Comparison of ENCODE assay signal across 1 cellular context in genomic region chrX:40539214-40540142, GRCh38.
TF ChIP-seq lines count a peak whose summit lies in the region.

No MANE protein-coding gene starts in this region.

TF ChIP-seq in HEK293, 187 proteins besides CTCF, POLR2A, EP300 and RAD21 (continued from another document):
- TF ChIP-seq PRDM6 (tag by site-specific recombination; IDR thresholded peaks at IDR 0.05) = no peak
- peak; percentile 25; the same call in 1 of the 2 replicates for TF ChIP-seq SCRT1 (tag by site-specific recombination; IDR thresholded peaks at IDR 0.05; ENCODE audit: borderline replicate concordance)
- 0 out of 2 replicates have a peak, but pooled peaks have one; percentile 27 for TF ChIP-seq ZNF580 (tag by site-specific recombination; IDR thresholded peaks at IDR 0.05)
- TF ChIP-seq IKZF3 (tag by site-specific recombination; IDR thresholded peaks at IDR 0.05) = no peak
- 0 out of 2 replicates have a peak, but pooled peaks have one; percentile 8 for TF ChIP-seq ZNF341 (tag by site-specific recombination; IDR thresholded peaks at IDR 0.05; ENCODE audit: low read depth)
- TF ChIP-seq KLF16 (tag by site-specific recombination; IDR thresholded peaks at IDR 0.05) = no peak
- no peak for TF ChIP-seq ZNF473 (tag by site-specific recombination; IDR thresholded peaks at IDR 0.05)
- no peak for TF ChIP-seq RBAK (tag by site-specific recombination; IDR thresholded peaks at IDR 0.05)
- TF ChIP-seq ZNF311 (tag by site-specific recombination; IDR thresholded peaks at IDR 0.05; ENCODE audit: borderline replicate concordance) = no peak
- TF ChIP-seq ZNF140 (tag by site-specific recombination; IDR thresholded peaks at IDR 0.05) = no peak
- TF ChIP-seq ZNF391 (tag by site-specific recombination; IDR thresholded peaks at IDR 0.05; ENCODE audit: borderline replicate concordance, low read depth) = no peak
- no peak for TF ChIP-seq ZEB2 (tag by site-specific recombination; IDR thresholded peaks at IDR 0.05)
- no peak for TF ChIP-seq ZNF76 (tag by site-specific recombination; IDR thresholded peaks at IDR 0.05; ENCODE audit: borderline replicate concordance, low read depth)
- TF ChIP-seq ZNF114 (tag by site-specific recombination; IDR thresholded peaks at IDR 0.05) = no peak
- no peak for TF ChIP-seq ZNF19 (tag by site-specific recombination; IDR thresholded peaks at IDR 0.05; ENCODE audit: low read depth)
- TF ChIP-seq OSR2 (tag by site-specific recombination; IDR thresholded peaks at IDR 0.05) = peak; percentile 75
- TF ChIP-seq ZNF121 (tag by site-specific recombination; IDR thresholded peaks at IDR 0.05) = 0 out of 2 replicates have a peak, but pooled peaks have one; percentile 7
- peak; percentile 58; the same call in 1 of the 2 replicates for TF ChIP-seq ZNF2 (tag by site-specific recombination; IDR thresholded peaks at IDR 0.05)
- no peak for TF ChIP-seq ZSCAN4 (tag by site-specific recombination; IDR thresholded peaks at IDR 0.05)
- no peak for TF ChIP-seq ZNF600 (tag by site-specific recombination; IDR thresholded peaks at IDR 0.05)
- no peak for TF ChIP-seq REST (tag by site-specific recombination; IDR thresholded peaks at IDR 0.05)
- peak; percentile 70 for TF ChIP-seq ZBTB17 (tag by site-specific recombination; IDR thresholded peaks at IDR 0.05)
- TF ChIP-seq ZNF518A (tag by site-specific recombination; conservative IDR thresholded peaks at IDR 0.05; ENCODE audit: low read depth) = no peak
- TF ChIP-seq PRDM1 (tag by site-specific recombination; IDR thresholded peaks at IDR 0.05) = no peak
- TF ChIP-seq HOXD13 (CRISPR knock-in tag; IDR thresholded peaks at IDR 0.05; ENCODE audit: borderline replicate concordance) = no peak
- no peak for TF ChIP-seq ZNF768 (tag by site-specific recombination; IDR thresholded peaks at IDR 0.05)
- TF ChIP-seq ZNF280D (tag by site-specific recombination; IDR thresholded peaks at IDR 0.05) = no peak
- TF ChIP-seq ZNF423 (tag by site-specific recombination; IDR thresholded peaks at IDR 0.05) = peak; percentile 47; the same call in 1 of the 2 replicates
- TF ChIP-seq ZNF623 (tag by site-specific recombination; IDR thresholded peaks at IDR 0.05) = no peak
- TF ChIP-seq SP2 (tag by site-specific recombination; IDR thresholded peaks at IDR 0.05) = peak; percentile 43; the same call in 1 of the 2 replicates
- TF ChIP-seq ZNF202 (tag by site-specific recombination; IDR thresholded peaks at IDR 0.05; ENCODE audit: borderline replicate concordance) = no peak
- TF ChIP-seq ZNF677 (tag by site-specific recombination; IDR thresholded peaks at IDR 0.05) = no peak
- TF ChIP-seq ZBTB7A (tag by site-specific recombination; IDR thresholded peaks at IDR 0.05; ENCODE audit: low read depth) = no peak
- peak; percentile 95 for TF ChIP-seq ZNF10 (tag by site-specific recombination; IDR thresholded peaks at IDR 0.05)
- peak; percentile 77 for TF ChIP-seq SCRT2 (tag by site-specific recombination; IDR thresholded peaks at IDR 0.05)
- 0 out of 2 replicates have a peak, but pooled peaks have one; percentile 30 for TF ChIP-seq ZNF610 (tag by site-specific recombination; IDR thresholded peaks at IDR 0.05; ENCODE audit: borderline replicate concordance)
- peak; percentile 98 for TF ChIP-seq ZIC2 (tag by site-specific recombination; IDR thresholded peaks at IDR 0.05)
- no peak for TF ChIP-seq ZNF302 (tag by site-specific recombination; IDR thresholded peaks at IDR 0.05; ENCODE audit: low read depth)
- no peak for TF ChIP-seq ZNF404 (tag by site-specific recombination; IDR thresholded peaks at IDR 0.05)
- TF ChIP-seq ZNF654 (tag by site-specific recombination; IDR thresholded peaks at IDR 0.05; ENCODE audit: low read depth) = peak; percentile 64
- TF ChIP-seq ZNF16 (tag by site-specific recombination; IDR thresholded peaks at IDR 0.05; ENCODE audit: low read depth) = no peak
- no peak for TF ChIP-seq SETDB1 (IDR thresholded peaks at IDR 0.05; ENCODE audit: insufficient read length, low read length)
- no peak for TF ChIP-seq ZNF585B (tag by site-specific recombination; IDR thresholded peaks at IDR 0.05)
- TF ChIP-seq ZNF501 (tag by site-specific recombination; IDR thresholded peaks at IDR 0.05) = no peak
- TF ChIP-seq MZF1 (tag by site-specific recombination; IDR thresholded peaks at IDR 0.05; ENCODE audit: borderline replicate concordance) = no peak
- TF ChIP-seq ZNF747 (tag by site-specific recombination; IDR thresholded peaks at IDR 0.05) = no peak
- no peak for TF ChIP-seq ZNF624 (tag by site-specific recombination; IDR thresholded peaks at IDR 0.05)
